In genomic region chr1:243312962-243313634, GRCh38 we compare ENCODE assay signal across 9 cellular contexts. TPM values are rescaled to one million over a fixed set of nuclear protein-coding genes. Genes with fewer than 3 reads are reported as not detected.
DNase-seq lines count a peak whose midpoint lies in the region; ATAC-seq and TF ChIP-seq lines count a peak whose summit lies in the region.
"Had no signal": no experiment of that assay in that cellular context is flagged by ENCODE, and none has a peak within 500 bp of the region (broad histone marks: within the 10 kb centered on the region; RNA-seq: fewer than 3 reads in every experiment).

No MANE protein-coding gene starts in this region.

- H3K79me2 ChIP-seq in osteoblast (ENCODE audit: insufficient read depth, low read length) = peaks cover 6% of the 10 kb centered on the region

- TF ChIP-seq CTCF in osteoblast (IDR thresholded peaks at IDR 0.05; ENCODE audit: extremely low read depth, low read depth, low read length) (no peak), brain microvascular endothelial cell (IDR thresholded peaks at IDR 0.05; ENCODE audit: low read depth, low read length, missing control alignments) (no peak)

- H3K9me3 ChIP-seq in osteoblast (ENCODE audit: low read depth, low read length) = no peaks in the 10 kb centered on the region
- H3K9me3 ChIP-seq: colonic mucosa had no signal

- H3K4me3 ChIP-seq in osteoblast (ENCODE audit: insufficient read depth, low read length) (no peak overlapping the region), brain microvascular endothelial cell (ENCODE audit: low read depth, low read length) (no peak overlapping the region)
- H3K4me3 ChIP-seq: colonic mucosa had no signal

- ATAC-seq in GM18861 (IDR thresholded peaks at IDR 0.05; ENCODE audit: unreplicated experiment) (peak; percentile 33), HG02623 (IDR thresholded peaks at IDR 0.05; ENCODE audit: unreplicated experiment) (peak; percentile 21)

- H3K36me3 ChIP-seq in osteoblast (ENCODE audit: insufficient read depth, low read length) (peaks cover 22% of the 10 kb centered on the region), brain microvascular endothelial cell (replicated peaks) (peaks cover 42% of the 10 kb centered on the region)
- H3K36me3 ChIP-seq: colonic mucosa had no signal

- no peak overlapping the region for H2AFZ ChIP-seq in osteoblast (ENCODE audit: low read length)

- no peak overlapping the region for H3K4me2 ChIP-seq in osteoblast (ENCODE audit: insufficient read depth, low read length)

- H3K27me3 ChIP-seq in osteoblast (ENCODE audit: insufficient read depth, low read length) (no peaks in the 10 kb centered on the region), brain microvascular endothelial cell (replicated peaks) (no peaks in the 10 kb centered on the region)
- H3K27me3 ChIP-seq: colonic mucosa had no signal

- H3K4me1 ChIP-seq in osteoblast (ENCODE audit: insufficient read depth, low read length) = no peaks in the 10 kb centered on the region
- H3K4me1 ChIP-seq: colonic mucosa had no signal

- H4K20me1 ChIP-seq in osteoblast (ENCODE audit: insufficient read depth, low read length) = no peaks in the 10 kb centered on the region

- in situ Hi-C loops in brain microvascular endothelial cell (cut with HindIII; ENCODE audit: low pct_ligation_motif_present, low sequenced_read_pairs) = no loop called here

- no peak overlapping the region for H3K27ac ChIP-seq in osteoblast (ENCODE audit: low read depth, low read length)
- no peak overlapping the region for H3K27ac ChIP-seq in brain microvascular endothelial cell
- H3K27ac ChIP-seq: colonic mucosa had no signal

- DNase-seq in MV-4-11 (lab: John Stamatoyannopoulos, UW) = peak; percentile 30
- peak; percentile 25 for DNase-seq in osteoblast (ENCODE audit: insufficient read length, low spot score, missing footprints)
- no peak for DNase-seq in SK-N-DZ (ENCODE audit: low spot score)
- no peak for DNase-seq in inferior parietal cortex (ENCODE audit: extremely low spot score)
- no peak for DNase-seq in brain microvascular endothelial cell
- no peak for DNase-seq in SKM-1 treated with dmso at 0.1 percent for 144 hours (lab: John Stamatoyannopoulos, UW; ENCODE audit: unreplicated experiment)
- DNase-seq: colonic mucosa had no signal

RNA-seq across cellular contexts. Expression of gene SDCCAG8, which starts 57.3 kb away (rescaled TPM):
- total RNA-seq in osteoblast = 42.7 and 63.9 TPM in 2 replicates
- 27.0 and 28.1 TPM in 2 replicates for polyA plus RNA-seq in SK-N-DZ (2014; cell fraction: cytosol; rRNA removed)
- polyA plus RNA-seq in SK-N-DZ (2014; cell fraction: nucleus; rRNA removed) = 19.6 and 21.6 TPM in 2 replicates

RNA-seq across cellular contexts. Expression of gene CEP170, which starts 58.0 kb away (rescaled TPM):
- 90.5 and 102 TPM in 2 replicates for total RNA-seq in osteoblast
- polyA plus RNA-seq in SK-N-DZ (2014; cell fraction: cytosol; rRNA removed) = 95.5 and 117 TPM in 2 replicates
- polyA plus RNA-seq in SK-N-DZ (2014; cell fraction: nucleus; rRNA removed) = 91.0 and 130 TPM in 2 replicates

Comparison
In these comparisons a context has a peak if more than half of its experiments do, and no peak if none do; other contexts are left out.
1. DNase-seq: peak in MV-4-11 (single experiment) and osteoblast (single experiment); none in SK-N-DZ (single experiment), inferior parietal cortex (single experiment), brain microvascular endothelial cell (single experiment) and SKM-1 treated with dmso at 0.1 percent for 144 hours (single experiment).